ENCODE assay signal across 2 cellular contexts in the genomic region with DNA sequence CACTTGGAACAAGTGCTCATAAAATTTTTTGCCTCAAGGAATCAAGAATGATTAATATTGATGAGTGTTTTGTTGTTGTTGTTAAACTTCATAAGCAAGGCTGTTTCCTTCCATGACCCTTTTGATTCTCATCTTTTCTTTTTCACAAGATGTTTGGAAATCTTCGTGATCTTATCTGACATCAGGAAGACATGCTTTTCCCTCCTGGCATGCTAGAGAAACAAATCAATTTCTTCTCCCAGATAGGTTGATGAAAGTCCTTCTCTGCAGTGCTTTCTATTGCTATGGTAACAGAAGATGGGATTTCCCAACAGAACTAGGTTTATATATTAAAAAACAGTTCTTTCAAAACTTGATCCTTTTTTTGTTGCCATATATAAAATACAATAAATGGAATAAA.
TF ChIP-seq lines count a peak whose summit lies in the region.

No MANE protein-coding gene starts in this region.

TF ChIP-seq in IMR-90, 13 proteins besides CTCF, POLR2A, EP300 and RAD21:
- no peak for TF ChIP-seq RCOR1 (IDR thresholded peaks at IDR 0.05; ENCODE audit: insufficient replicate concordance, low read length)

TF ChIP-seq in neural cell, 6 proteins besides CTCF, POLR2A, EP300 and RAD21:
- TF ChIP-seq POLR2AphosphoS5 (IDR thresholded peaks at IDR 0.05): no peak
- TF ChIP-seq TAF1 (IDR thresholded peaks at IDR 0.05; ENCODE audit: low read depth): no peak
- peak; percentile 56 for TF ChIP-seq REST (IDR thresholded peaks at IDR 0.05; ENCODE audit: borderline replicate concordance)
TF ChIP-seq in neural cell: peak in this region for 1.
